9 cellular contexts compared by ENCODE assay signal in the genomic region with DNA sequence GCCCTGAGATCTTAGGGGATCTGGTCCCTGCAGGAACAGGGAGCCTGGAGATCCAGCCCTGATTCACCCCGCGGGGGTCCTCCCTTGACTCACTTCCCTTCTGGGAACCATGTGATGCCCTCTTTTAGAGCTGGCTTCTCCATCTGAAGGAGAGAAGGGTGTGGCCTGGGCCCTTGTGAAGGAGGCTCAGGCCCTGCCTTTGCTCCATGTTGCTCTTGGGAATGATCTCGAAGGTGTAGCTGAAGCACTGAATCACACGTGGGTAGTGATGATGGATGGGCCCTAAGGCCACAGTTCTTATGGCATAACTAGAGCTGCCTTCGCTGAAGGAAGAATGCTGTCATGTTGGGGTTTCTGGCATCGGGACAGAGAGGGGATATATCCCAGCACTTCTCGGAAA. TPM values are rescaled to one million over a fixed set of nuclear protein-coding genes. Genes with fewer than 3 reads are reported as not detected.
DNase-seq lines count a peak whose midpoint lies in the region; ATAC-seq, FAIRE-seq and TF ChIP-seq lines count a peak whose summit lies in the region.
"Not testable (repeated sequence)": the region's sequence is repeated elsewhere in the genome, so short reads cannot be mapped to it uniquely, and the experiment has no call there.
"Had no signal": no experiment of that assay in that cellular context is flagged by ENCODE, and none has a peak within 500 bp of the region (broad histone marks: within the 10 kb centered on the region; RNA-seq: fewer than 3 reads in every experiment).

No MANE protein-coding gene starts in this region.

- CTCF ChIA-PET in endothelial cell of umbilical vein (lab: Charles Lee) = not testable (repeated sequence)

- not testable (repeated sequence) for H3F3A ChIP-seq in smooth muscle cell (ENCODE audit: low read depth)

- H3K27ac ChIP-seq in endothelial cell of umbilical vein (ENCODE audit: insufficient read depth, low read depth, low read length); smooth muscle cell (ENCODE audit: low read depth): not testable (repeated sequence)
- H3K27ac ChIP-seq in heart left ventricle = peak overlapping the region in 6 of 12 donors; percentile 29 to 95 (median 72)

- not testable (repeated sequence) for ATAC-seq in heart left ventricle

- peak; percentile 33 for FAIRE-seq in endothelial cell of umbilical vein (lab: Jason Lieb, UNC)

- dilution Hi-C loops in endothelial cell of umbilical vein (cut with MboI; ENCODE audit: extremely low pct_ligation_motif_present, low sequenced_read_pairs) = not testable (repeated sequence)

- H3K4me3 Mint-ChIP-seq in neural crest cell = peak overlapping the region; percentile 41

- not testable (repeated sequence) for H3K36me3 Mint-ChIP-seq in neural crest cell (ENCODE audit: low read depth)

- H4K20me1 ChIP-seq in endothelial cell of umbilical vein (replicated peaks; ENCODE audit: control insufficient read depth, extremely low read depth, insufficient read depth, low read length); smooth muscle cell (ENCODE audit: low read depth): not testable (repeated sequence)

- intact Hi-C loops in endothelial cell of umbilical vein (cut with micrococcal nuclease); heart left ventricle (cut with DNase I): not testable (repeated sequence)

- BruUV-seq in endothelial cell of umbilical vein (replicated peaks; lab: Mats Ljungman, UMichigan) = not testable (repeated sequence)

- H3K4me1 Mint-ChIP-seq in neural crest cell = peaks cover 22% of the 10 kb centered on the region

- H3K36me3 ChIP-seq in endothelial cell of umbilical vein (ENCODE audit: control insufficient read depth in 2 of 2, extremely low read depth in 1 of 2, insufficient read depth in 2 of 2, low read length in 2 of 2); heart left ventricle; smooth muscle cell (ENCODE audit: low read depth): not testable (repeated sequence)

- not testable (repeated sequence) for TF ChIP-seq CTCF in endothelial cell of umbilical vein (IDR thresholded peaks at IDR 0.05; ENCODE audit: extremely low read depth in 1 of 2, insufficient read depth in 1 of 2, low read depth in 1 of 2, low read length in 2 of 2); heart left ventricle (IDR thresholded peaks at IDR 0.05); neural crest cell (conservative IDR thresholded peaks at IDR 0.05); smooth muscle cell (IDR thresholded peaks at IDR 0.05; ENCODE audit: borderline replicate concordance, insufficient read depth, poor library complexity, severe bottlenecking)

- not testable (repeated sequence) for H3K4me1 ChIP-seq in endothelial cell of umbilical vein (ENCODE audit: control insufficient read depth, extremely low read depth, insufficient read depth, low read length); smooth muscle cell (ENCODE audit: low read depth)
- peaks cover 0 to 38% (median 19%) of the 10 kb centered on the region in 12 donors for H3K4me1 ChIP-seq in heart left ventricle

- 54 to 88% (median 68%) methylated on average over 2 to 7 of the region's 7 CpGs for WGBS in heart left ventricle, 4 donors
- 18% methylated on average over 5 of the region's 7 CpGs for WGBS in smooth muscle cell (ENCODE audit: low lambda C conversion rate)

- H3K27me3 ChIP-seq in endothelial cell of umbilical vein (ENCODE audit: control insufficient read depth in 2 of 2, insufficient read depth in 2 of 2, low read length in 2 of 2) (peaks cover 21 to 32% of the 10 kb centered on the region in 2 experiments), heart left ventricle (peaks cover 0 to 11% (median 0%) of the 10 kb centered on the region in 9 donors)
- H3K27me3 ChIP-seq in smooth muscle cell (ENCODE audit: low read depth) = not testable (repeated sequence)

- not testable (repeated sequence) for H3K4me2 ChIP-seq in endothelial cell of umbilical vein (ENCODE audit: insufficient read depth, low read length)
- H3K4me2 ChIP-seq in smooth muscle cell = peak overlapping the region; percentile 86

- H2AFZ ChIP-seq in endothelial cell of umbilical vein (ENCODE audit: low read depth, low read length); smooth muscle cell (ENCODE audit: low read depth): not testable (repeated sequence)

- not testable (repeated sequence) for H3K79me2 ChIP-seq in endothelial cell of umbilical vein (ENCODE audit: control insufficient read depth, insufficient read depth, low read length); smooth muscle cell (ENCODE audit: low read depth)

- H3K9me3 ChIP-seq in endothelial cell of umbilical vein (replicated peaks; ENCODE audit: control insufficient read depth, insufficient read depth, low read length); heart left ventricle; smooth muscle cell (replicated peaks; ENCODE audit: low read depth): not testable (repeated sequence)

- H3K4me3 ChIP-seq in endothelial cell of umbilical vein (replicated peaks in 1 of 3; ENCODE audit: insufficient read depth in 1 of 3, low read depth in 1 of 3, low read length in 3 of 3); smooth muscle cell: not testable (repeated sequence)
- H3K4me3 ChIP-seq in heart left ventricle = peak overlapping the region in 10 of 12 donors; percentile 13 to 86 (median 65)

- H3K27ac Mint-ChIP-seq in neural crest cell (ENCODE audit: unreplicated experiment) = not testable (repeated sequence)

- not testable (repeated sequence) for H3K27me3 Mint-ChIP-seq in neural crest cell (ENCODE audit: low read depth)

- H3K9me1 ChIP-seq in endothelial cell of umbilical vein (replicated peaks; ENCODE audit: control insufficient read depth, extremely low read depth, insufficient read depth, low read length) = not testable (repeated sequence)

- POLR2A ChIA-PET in endothelial cell of umbilical vein (lab: Charles Lee) = interaction anchor here (0.5 kb wide), 1 partner anchor 45 kb away, joined by 5 read pairs; no protein-coding TSS in a partner anchor

- not testable (repeated sequence) for H3K9me3 Mint-ChIP-seq in neural crest cell

- not testable (repeated sequence) for TF ChIP-seq POLR2A in endothelial cell of umbilical vein (IDR thresholded peaks at IDR 0.05; ENCODE audit: low read depth, low read length); heart left ventricle (IDR thresholded peaks at IDR 0.05)

- DNase-seq in EH (ENCODE audit: low read depth) (peak; percentile 68), LHCN-M2 (ENCODE audit: low read depth) (peak; percentile 26), amniotic epithelial cell (ENCODE audit: low read depth) (peak; percentile 69)
- DNase-seq in endothelial cell of umbilical vein (ENCODE audit: low read depth, low spot score); heart left ventricle; neural crest cell (ENCODE audit: low read depth, low spot score); smooth muscle cell (lab: John Stamatoyannopoulos, UW; ENCODE audit: unreplicated experiment): not testable (repeated sequence)

- not testable (repeated sequence) for H3K9ac ChIP-seq in endothelial cell of umbilical vein (replicated peaks; ENCODE audit: extremely low read depth, insufficient read depth, low read length); smooth muscle cell (ENCODE audit: low read depth)

RNA-seq across cellular contexts. Expression of gene CSPG4, which starts 1.2 kb away (rescaled TPM):
- total RNA-seq in LHCN-M2 (2014; rRNA removed) (16.4 and 21.0 TPM in 2 replicates), endothelial cell of umbilical vein (not detected in 2 replicates), heart left ventricle (10 to 100 TPM in 8 of 9 donors, 1 to 10 TPM in 1; 9.0 to 46.9 (median 18.8) TPM), neural crest cell (5.3 and 5.4 TPM in 2 replicates), smooth muscle cell (31.1 and 35.3 TPM in 2 replicates)
- 25.1 TPM for polyA plus RNA-seq in LHCN-M2 (2012)
- polyA plus RNA-seq in endothelial cell of umbilical vein (not detected in 2 replicates), heart left ventricle (10 to 100 TPM in 1 of 2 donors, 1 to 10 TPM in 1; 8.5 to 13.9 TPM), smooth muscle cell (46.6 and 54.9 TPM in 2 replicates)
- not detected in 2 replicates for polyA plus RNA-seq in endothelial cell of umbilical vein (2011; cell fraction: cytosol; rRNA removed)
- not detected in 2 replicates for polyA plus RNA-seq in endothelial cell of umbilical vein (2011; cell fraction: nucleus; rRNA removed)
- 0.04 TPM in 1 of 2 replicates, not detected in the other for polyA plus RNA-seq in endothelial cell of umbilical vein (2012)
- not detected in 2 replicates for polyA minus RNA-seq in endothelial cell of umbilical vein
- polyA minus RNA-seq in endothelial cell of umbilical vein (2011; cell fraction: cytosol; rRNA and poly(A)+ RNA removed) = 16.2 TPM
- 0.10 TPM in 1 of 2 replicates, not detected in the other for polyA minus RNA-seq in endothelial cell of umbilical vein (2011; cell fraction: nucleus; rRNA and poly(A)+ RNA removed)
- total RNA-seq: activated CD4-positive, alpha-beta memory T cell treated with anti-CD3 and anti-CD28 coated beads, Interleukin-2, amount 10 ng/mL, durations not matched to agents 7 days and 5 days had no signal
- polyA plus RNA-seq: IgD-negative memory B cell had no signal
